ENCODE assay signal across 8 cellular contexts in the genomic region with DNA sequence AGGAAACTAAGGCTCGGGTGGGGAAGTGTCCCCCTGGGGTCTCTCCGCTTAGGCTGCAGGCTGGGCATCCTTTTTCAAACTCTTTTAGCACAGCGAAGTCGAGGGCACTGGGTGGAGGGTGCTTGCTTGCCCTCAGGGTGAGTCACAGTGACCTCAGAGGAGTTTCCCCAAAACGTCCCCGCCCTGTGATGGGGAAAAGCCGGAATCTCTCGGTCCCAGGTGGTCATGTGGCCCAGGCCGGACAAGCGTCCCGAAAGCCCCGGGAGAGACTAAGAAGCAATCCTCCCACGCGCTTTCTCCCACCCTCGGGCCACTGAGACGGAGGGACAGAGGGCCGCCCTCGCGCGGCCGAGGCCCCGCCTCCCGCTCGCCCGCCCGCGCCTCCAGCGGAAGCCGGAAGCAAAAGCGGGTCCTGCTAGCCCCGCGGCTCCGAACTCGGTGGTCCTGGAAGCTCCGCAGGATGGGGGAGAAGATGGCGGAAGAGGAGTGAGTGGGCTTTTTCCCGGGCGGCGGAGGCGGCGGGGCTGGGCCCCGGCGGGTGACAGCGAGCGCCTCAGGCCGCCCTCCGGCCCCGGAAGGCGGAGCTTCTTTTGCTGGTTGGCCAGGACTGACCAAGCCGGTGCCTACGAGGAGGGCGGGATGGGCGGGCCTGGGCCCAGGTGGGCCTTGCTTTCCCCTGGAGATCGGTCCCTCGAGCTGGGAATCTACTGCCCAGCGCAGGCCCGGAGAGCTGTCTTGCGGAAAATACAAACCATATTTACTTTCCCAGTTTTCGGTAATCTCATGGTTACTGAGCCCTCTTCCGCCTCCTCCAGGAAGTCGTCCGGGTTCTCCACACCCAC. TPM values are rescaled to one million over a fixed set of nuclear protein-coding genes. Genes with fewer than 3 reads are reported as not detected.
A peak's percentile ranks its signal among the peaks of the same experiment; 100 is the strongest.
DNase-seq lines count a peak whose midpoint lies in the region; TF ChIP-seq lines count a peak whose summit lies in the region.

A gene with protein sequence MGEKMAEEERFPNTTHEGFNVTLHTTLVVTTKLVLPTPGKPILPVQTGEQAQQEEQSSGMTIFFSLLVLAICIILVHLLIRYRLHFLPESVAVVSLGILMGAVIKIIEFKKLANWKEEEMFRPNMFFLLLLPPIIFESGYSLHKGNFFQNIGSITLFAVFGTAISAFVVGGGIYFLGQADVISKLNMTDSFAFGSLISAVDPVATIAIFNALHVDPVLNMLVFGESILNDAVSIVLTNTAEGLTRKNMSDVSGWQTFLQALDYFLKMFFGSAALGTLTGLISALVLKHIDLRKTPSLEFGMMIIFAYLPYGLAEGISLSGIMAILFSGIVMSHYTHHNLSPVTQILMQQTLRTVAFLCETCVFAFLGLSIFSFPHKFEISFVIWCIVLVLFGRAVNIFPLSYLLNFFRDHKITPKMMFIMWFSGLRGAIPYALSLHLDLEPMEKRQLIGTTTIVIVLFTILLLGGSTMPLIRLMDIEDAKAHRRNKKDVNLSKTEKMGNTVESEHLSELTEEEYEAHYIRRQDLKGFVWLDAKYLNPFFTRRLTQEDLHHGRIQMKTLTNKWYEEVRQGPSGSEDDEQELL (plus strand): TSS at position 366 of the 842 bp plus-strand sequence. CDS start 95 bp downstream, at position 461.

- no peak within 1 kb of the TSS for H2BK15ac ChIP-seq in H9 (ENCODE audit: low read depth, low read length)

- no peak within 1 kb of the TSS for H2BK20ac ChIP-seq in H9 (ENCODE audit: low read depth, low read length, poor library complexity, severe bottlenecking)

- peaks cover 15% of the 10 kb centered on the region for H3K36me3 ChIP-seq in neuron (ENCODE audit: insufficient read depth, low read length)

- H3K4me1 ChIP-seq in H9 (ENCODE audit: insufficient read depth, low read length) (no peaks in the 10 kb centered on the region; the same call in 1 of the 2 replicates), neuron (ENCODE audit: insufficient read depth, low read length) (peaks cover 13% of the 10 kb centered on the region)

- no peak within 1 kb of the TSS for H4K8ac ChIP-seq in H9 (replicated peaks; ENCODE audit: insufficient read length, low read depth, low read length)

- H3K27ac ChIP-seq in H9 (ENCODE audit: insufficient read length, low read depth, low read length) = peak within 1 kb of the TSS; percentile 18

- H3K9me3 ChIP-seq in H9 (ENCODE audit: control insufficient read depth, low read depth, low read length) (no peaks in the 10 kb centered on the region), neuron (ENCODE audit: low read length) (no peaks in the 10 kb centered on the region)

- TF ChIP-seq CTCF in H9 (conservative IDR thresholded peaks at IDR 0.05) = peak; percentile 50; the same call in 2 of the 3 replicates

- peaks cover 8% of the 10 kb centered on the region for H3K23me2 ChIP-seq in H9 (ENCODE audit: insufficient read length, low read depth, low read length, poor library complexity, severe bottlenecking)

- H3K18ac ChIP-seq in H9 (ENCODE audit: insufficient read length, low read depth, low read length) = peak within 1 kb of the TSS; percentile 28

- no peak within 1 kb of the TSS for H2BK12ac ChIP-seq in H9 (ENCODE audit: insufficient read length, low read depth, low read length)

- no peak within 1 kb of the TSS for H3T11ph ChIP-seq in H9 (ENCODE audit: low read length)

- H4K20me1 ChIP-seq in H9 (ENCODE audit: control insufficient read depth, insufficient read depth, insufficient read length) = no peaks in the 10 kb centered on the region

- H3K27me3 Mint-ChIP-seq in H9 (ENCODE audit: low read depth) = no peaks in the 10 kb centered on the region

- peaks cover 0 to 25% (median 18%) of the 10 kb centered on the region in 3 experiments; a peak in 6 of 7 replicates for H3K36me3 Mint-ChIP-seq in H9 (ENCODE audit: insufficient read depth in 1 of 3, low read depth in 3 of 3)

- H3K4me3 ChIP-seq in neuron (ENCODE audit: low read length) = peak within 1 kb of the TSS; percentile 75

- H3K4me3 Mint-ChIP-seq in H9 = peak within 1 kb of the TSS; percentile 89 to 93

- no peak within 1 kb of the TSS for H2AK5ac ChIP-seq in H9 (ENCODE audit: insufficient read length, low read length)

- H3K4me2 ChIP-seq in H9 (ENCODE audit: insufficient read depth, insufficient read length, low read length) = peak within 1 kb of the TSS; percentile 88

- H3K79me1 ChIP-seq in H9 (ENCODE audit: insufficient read depth, low read depth, low read length, poor library complexity, severe bottlenecking) = no peaks in the 10 kb centered on the region

- peak; percentile 93 for DNase-seq in G401 (ENCODE audit: low spot score)
- DNase-seq in H9 = peak; percentile 85
- DNase-seq in M059J (ENCODE audit: low read depth) = peak; percentile 97
- peak; percentile 94 for DNase-seq in SIG-M5 treated with dmso at 0.1 percent for 504 hours (lab: John Stamatoyannopoulos, UW; ENCODE audit: unreplicated experiment)
- DNase-seq in activated gamma-delta T cell treated with anti-CD3 and anti-CD28 coated beads, Interleukin-2, amount 50 U/mL, for 16 hours (ENCODE audit: low read depth) = peak; percentile 79
- peak; percentile 84 for DNase-seq in foreskin melanocyte
- DNase-seq in stromal cell of bone marrow (ENCODE audit: low read depth) = peak; percentile 73

- H2AFZ ChIP-seq in H9 (ENCODE audit: low read length) = no peak within 1 kb of the TSS
- H2AFZ ChIP-seq in neuron (ENCODE audit: low read depth, low read length) = peak within 1 kb of the TSS; percentile 59

- H2BK120ac ChIP-seq in H9 (ENCODE audit: low read depth, low read length, poor library complexity, severe bottlenecking) = peak within 1 kb of the TSS; percentile 65

- H3K4me1 Mint-ChIP-seq in H9 = peaks cover 17 to 27% of the 10 kb centered on the region in 2 experiments

- peak within 1 kb of the TSS; percentile 54 for H4K5ac ChIP-seq in H9 (ENCODE audit: insufficient read length, low read depth, low read length)

- H3K23ac ChIP-seq in H9 (ENCODE audit: insufficient read length, low read depth, low read length) = no peak within 1 kb of the TSS

- H3K9me3 Mint-ChIP-seq in H9 = no peaks in the 10 kb centered on the region; a peak in 1 of 5 replicates

- H3K79me2 ChIP-seq in H9 (ENCODE audit: insufficient read depth, low read length) = no peaks in the 10 kb centered on the region

- H3K56ac ChIP-seq in H9 (ENCODE audit: insufficient read length, low read depth, low read length) = no peak within 1 kb of the TSS

- in situ Hi-C loops in G401 (cut with HindIII; ENCODE audit: low sequenced_read_pairs) = no loop called here

- H4K91ac ChIP-seq in H9 (ENCODE audit: insufficient read length, low read depth, low read length) = no peak within 1 kb of the TSS

- H3K27me3 ChIP-seq in H9 (ENCODE audit: insufficient read depth, low read length) (no peaks in the 10 kb centered on the region), neuron (ENCODE audit: insufficient read depth, low read length) (no peaks in the 10 kb centered on the region)

- H3K4ac ChIP-seq in H9 (ENCODE audit: low read depth, low read length) = no peak within 1 kb of the TSS

- no peak within 1 kb of the TSS for H2BK5ac ChIP-seq in H9 (ENCODE audit: insufficient read length, low read length)

- H3K14ac ChIP-seq in H9 (ENCODE audit: insufficient read depth, low read length) = peak within 1 kb of the TSS; percentile 81

- WGBS in H9 (ENCODE audit: extremely low coverage, insufficient read length, low lambda C conversion rate) = no CpG with 5 or more reads among the region's 62 CpGs

- H3K27ac Mint-ChIP-seq in H9 = peak within 1 kb of the TSS; percentile 98 to 99 (median 99)

- H3K9ac ChIP-seq in H9 (ENCODE audit: extremely low read depth, insufficient read length, low read length) = peak within 1 kb of the TSS; percentile 69

RNA-seq across cellular contexts. Expression of the gene that starts here (rescaled TPM):
- 3.4 and 3.6 TPM in 2 replicates for total RNA-seq in G401 (2014; rRNA removed; shearing (Covaris generic))
- total RNA-seq in H9 (2021) = 7.5 and 7.9 TPM in 2 replicates
- total RNA-seq in M059J (2014; rRNA removed; shearing (Covaris generic)) = 6.0 and 9.0 TPM in 2 replicates

Comparison
In these comparisons a context has a peak if more than half of its experiments do, and no peak if none do; other contexts are left out.
1. Peak in every context shown above with its lines: DNase-seq, H3K4me3 ChIP-seq and H3K27ac ChIP-seq.